ENCODE assay signal across 1 cellular context in the genomic region with DNA sequence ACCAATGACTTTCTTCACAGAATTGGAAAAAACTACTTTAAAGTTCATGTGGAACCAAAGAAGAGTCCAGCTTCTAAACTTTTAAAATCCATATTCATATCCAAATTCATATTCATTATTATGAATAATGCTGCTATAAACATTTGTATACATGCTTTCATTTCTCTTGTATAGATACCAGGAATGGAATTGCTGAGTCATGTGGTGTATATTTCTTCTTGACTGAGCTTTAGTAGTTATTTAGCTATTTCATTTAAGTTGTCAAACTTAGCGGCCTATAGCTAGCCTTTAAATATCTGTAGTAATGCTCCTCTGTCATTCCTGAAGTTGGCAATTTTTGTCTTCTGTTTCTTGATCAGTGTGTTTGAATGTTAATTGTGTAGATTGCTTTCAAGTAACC.
TF ChIP-seq lines count a peak whose summit lies in the region.

No MANE protein-coding gene starts in this region.

TF ChIP-seq in IMR-90, 13 proteins besides CTCF, POLR2A, EP300 and RAD21 (continued from another document):
- TF ChIP-seq, protein P1, sequence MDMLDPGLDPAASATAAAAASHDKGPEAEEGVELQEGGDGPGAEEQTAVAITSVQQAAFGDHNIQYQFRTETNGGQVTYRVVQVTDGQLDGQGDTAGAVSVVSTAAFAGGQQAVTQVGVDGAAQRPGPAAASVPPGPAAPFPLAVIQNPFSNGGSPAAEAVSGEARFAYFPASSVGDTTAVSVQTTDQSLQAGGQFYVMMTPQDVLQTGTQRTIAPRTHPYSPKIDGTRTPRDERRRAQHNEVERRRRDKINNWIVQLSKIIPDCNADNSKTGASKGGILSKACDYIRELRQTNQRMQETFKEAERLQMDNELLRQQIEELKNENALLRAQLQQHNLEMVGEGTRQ (IDR thresholded peaks at IDR 0.05; ENCODE audit: low read depth, low read length): no peak
- TF ChIP-seq FOS (IDR thresholded peaks at IDR 0.05; ENCODE audit: low read depth, low read length) (no peak), RCOR1 (IDR thresholded peaks at IDR 0.05; ENCODE audit: insufficient replicate concordance, low read length) (no peak), SMC3 (IDR thresholded peaks at IDR 0.05; ENCODE audit: low read depth, low read length) (no peak), MXI1 (IDR thresholded peaks at IDR 0.05; ENCODE audit: borderline replicate concordance, low read depth, low read length) (no peak), CEBPB (IDR thresholded peaks at IDR 0.05; ENCODE audit: low read depth, low read length) (no peak), NFE2L2 (IDR thresholded peaks at IDR 0.05; ENCODE audit: low read depth, low read length) (peak; percentile 78), RFX5 (IDR thresholded peaks at IDR 0.05; ENCODE audit: low read depth, low read length) (no peak)
